Comparison of ENCODE assay signal across 9 cellular contexts in genomic region chr4:78937837-78938236, GRCh38. TPM values are rescaled to one million over a fixed set of nuclear protein-coding genes. Genes with fewer than 3 reads are reported as not detected.
DNase-seq lines count a peak whose midpoint lies in the region; ATAC-seq lines count a peak whose summit lies in the region.
"Had no signal": no experiment of that assay in that cellular context is flagged by ENCODE, and none has a peak within 500 bp of the region (broad histone marks: within the 10 kb centered on the region; RNA-seq: fewer than 3 reads in every experiment).

No MANE protein-coding gene starts in this region.

- H3K4me3 ChIP-seq in SK-N-MC (peak overlapping the region; percentile 95), stomach smooth muscle (ENCODE audit: low read length in 2 of 2) (peak overlapping the region; percentile 89 to 93)

- H3K9me3 ChIP-seq in SK-N-MC (ENCODE audit: low read depth, low read length), result no peaks in the 10 kb centered on the region
- no peaks in the 10 kb centered on the region for H3K9me3 ChIP-seq in stomach smooth muscle (ENCODE audit: control insufficient read depth in 2 of 2, low read length in 2 of 2)
- H3K9me3 ChIP-seq: Caco-2 had no signal

- H3K9me3 Mint-ChIP-seq in activated T-cell treated with anti-CD3 and anti-CD28 coated beads, Interleukin-2, amount 50 U/mL, for 72 hours, result no peaks in the 10 kb centered on the region

- peaks cover 36% of the 10 kb centered on the region for H3K4me1 Mint-ChIP-seq in activated T-cell treated with anti-CD3 and anti-CD28 coated beads, Interleukin-2, amount 50 U/mL, for 72 hours (ENCODE audit: low read depth)

- peaks cover 5% of the 10 kb centered on the region for H3K4me1 ChIP-seq in stomach smooth muscle (ENCODE audit: control insufficient read depth, insufficient read depth, low read length)

- no peaks in the 10 kb centered on the region for H3K36me3 Mint-ChIP-seq in activated T-cell treated with anti-CD3 and anti-CD28 coated beads, Interleukin-2, amount 50 U/mL, for 72 hours (ENCODE audit: insufficient read depth in 2 of 2)

- H3K27me3 Mint-ChIP-seq in activated T-cell treated with anti-CD3 and anti-CD28 coated beads, Interleukin-2, amount 50 U/mL, for 72 hours (ENCODE audit: low read depth), result peaks cover 8% of the 10 kb centered on the region

- H3K9ac ChIP-seq in SK-N-MC (ENCODE audit: insufficient read length), result no peak overlapping the region
- peak overlapping the region in 1 of 2 donors; percentile 85 for H3K9ac ChIP-seq in stomach smooth muscle (ENCODE audit: low read length in 2 of 2)

- H3K27me3 ChIP-seq in stomach smooth muscle (ENCODE audit: control insufficient read depth in 1 of 2, insufficient read depth in 2 of 2, low read length in 2 of 2), result no peaks in the 10 kb centered on the region

- H3K4me3 Mint-ChIP-seq in activated T-cell treated with anti-CD3 and anti-CD28 coated beads, Interleukin-2, amount 50 U/mL, for 72 hours, result peak overlapping the region; percentile 21 to 94

- no peak overlapping the region for H3K27ac Mint-ChIP-seq in activated T-cell treated with anti-CD3 and anti-CD28 coated beads, Interleukin-2, amount 50 U/mL, for 72 hours

- ATAC-seq in activated T-cell treated with anti-CD3 and anti-CD28 coated beads, Interleukin-2, amount 50 U/mL, for 72 hours (replicated peaks in 1 of 2), result no peak

- DNase-seq in activated T-cell treated with anti-CD3 and anti-CD28 coated beads, Interleukin-2, amount 50 U/mL, for 72 hours, result no peak
- DNase-seq in activated T-cell treated with anti-CD3 and anti-CD28 coated beads for 4 hours (no peak), SK-N-MC (ENCODE audit: low read depth, low spot score) (no peak), fibroblast of peridontal ligament (ENCODE audit: extremely low read depth) (peak; percentile 15), NCI-H774 (lab: John Stamatoyannopoulos, UW) (no peak), NCI-H2107 treated with DMSO at 0.1 percent for 48 hours (lab: John Stamatoyannopoulos, UW; ENCODE audit: unreplicated experiment) (no peak)
- DNase-seq in stimulated activated CD4-positive, alpha-beta T cell treated with anti-CD3 and anti-CD28 coated beads, Interleukin-4, amount 100 ng/mL, for 24 hours, result no peak
- DNase-seq: Caco-2 had no signal

- H3K36me3 ChIP-seq in SK-N-MC (ENCODE audit: insufficient read depth, low read length), result peaks cover 5% of the 10 kb centered on the region; the same call in 1 of the 2 replicates
- peaks cover 2% of the 10 kb centered on the region in 2 donors for H3K36me3 ChIP-seq in stomach smooth muscle (ENCODE audit: control insufficient read depth in 2 of 2, insufficient read depth in 2 of 2, low read length in 2 of 2)

- H3K27ac ChIP-seq in SK-N-MC, result no peak overlapping the region
- H3K27ac ChIP-seq in stomach smooth muscle (ENCODE audit: low read length), result no peak overlapping the region

RNA-seq across cellular contexts. Expression of gene PAQR3, which starts 1.4 kb away (rescaled TPM):
- total RNA-seq in activated T-cell treated with anti-CD3 and anti-CD28 coated beads, Interleukin-2, amount 50 U/mL, for 72 hours, result 10 to 100 TPM; 12.2 to 12.8 TPM
